25 cellular contexts compared by ENCODE assay signal in the genomic region with DNA sequence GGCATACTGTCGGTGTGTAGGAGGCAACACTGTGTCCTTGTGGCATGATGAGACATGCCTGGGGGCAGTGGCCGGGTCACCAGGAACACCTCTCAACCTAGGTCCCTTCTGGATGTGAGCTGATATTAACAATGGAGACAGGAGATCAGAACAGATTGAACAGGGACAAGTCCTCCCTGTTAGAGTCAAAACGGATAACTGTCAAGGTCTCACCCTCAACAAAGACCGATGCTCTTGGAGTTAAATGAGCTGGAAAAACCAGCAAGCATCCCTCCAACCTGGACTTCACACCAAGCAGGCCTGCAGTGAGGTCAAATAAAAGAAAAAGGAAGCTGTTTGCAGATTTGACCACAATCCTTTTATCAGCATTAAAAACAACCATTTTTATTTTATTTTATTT. TPM values are rescaled to one million over a fixed set of nuclear protein-coding genes. Genes with fewer than 3 reads are reported as not detected.
DNase-seq lines count a peak whose midpoint lies in the region; ATAC-seq and TF ChIP-seq lines count a peak whose summit lies in the region.
"Had no signal": no experiment of that assay in that cellular context is flagged by ENCODE, and none has a peak within 500 bp of the region (broad histone marks: within the 10 kb centered on the region; RNA-seq: fewer than 3 reads in every experiment).

No MANE protein-coding gene starts in this region.

- no peak for TF ChIP-seq CTCF in neural progenitor cell (IDR thresholded peaks at IDR 0.05)

- no peaks in the 10 kb centered on the region for H3K36me3 ChIP-seq in neural progenitor cell
- H3K36me3 ChIP-seq: HAP-1 had no signal

- H3K27me3 ChIP-seq in neural progenitor cell = peaks cover 25% of the 10 kb centered on the region

- no peaks in the 10 kb centered on the region for H3K9me3 ChIP-seq in neural progenitor cell (ENCODE audit: low read depth)
- H3K9me3 ChIP-seq: HAP-1 had no signal

- no peak for TF ChIP-seq POLR2A in GM18505 (IDR thresholded peaks at IDR 0.05; ENCODE audit: borderline replicate concordance, extremely low read depth, insufficient read depth, insufficient read length)

- peaks cover 53% of the 10 kb centered on the region for H3K27me3 Mint-ChIP-seq in neural progenitor cell (ENCODE audit: insufficient read depth, low read depth)

- H2AFZ ChIP-seq in neural progenitor cell (replicated peaks) = no peak overlapping the region

- intact Hi-C loops in Right ventricle myocardium inferior (cut with DNase I) = no loop called here

- H3K4me3 ChIP-seq in neural progenitor cell = no peak overlapping the region
- H3K4me3 ChIP-seq: HAP-1 had no signal

- H3K27ac ChIP-seq in neural progenitor cell = no peak overlapping the region
- H3K27ac ChIP-seq: C4-2B, KMS-11 had no signal

- no peak overlapping the region for H3K9ac ChIP-seq in neural progenitor cell
- H3K9ac ChIP-seq: KMS-11 had no signal

- no peaks in the 10 kb centered on the region for H3F3A ChIP-seq in neural progenitor cell (ENCODE audit: low read depth)

- no peak overlapping the region for H3K4me3 Mint-ChIP-seq in neural progenitor cell
- H3K4me3 Mint-ChIP-seq: CD8-positive, alpha-beta memory T cell had no signal

- no peak overlapping the region for H3K4me2 ChIP-seq in neural progenitor cell
- H3K4me2 ChIP-seq: KMS-11 had no signal

- ATAC-seq in Right ventricle myocardium inferior = no peak
- ATAC-seq in GM18505 (IDR thresholded peaks at IDR 0.05; ENCODE audit: unreplicated experiment) = no peak
- no peak for ATAC-seq in GM18511 (IDR thresholded peaks at IDR 0.05; ENCODE audit: unreplicated experiment)

- no peaks in the 10 kb centered on the region for H3K36me3 Mint-ChIP-seq in neural progenitor cell
- H3K36me3 Mint-ChIP-seq: CD8-positive, alpha-beta memory T cell had no signal

- peaks cover 92% of the 10 kb centered on the region for H3K4me1 Mint-ChIP-seq in neural progenitor cell
- H3K4me1 Mint-ChIP-seq: CD8-positive, alpha-beta memory T cell had no signal

- H3K4me1 ChIP-seq in neural progenitor cell = peaks cover 32% of the 10 kb centered on the region
- H3K4me1 ChIP-seq: HAP-1 had no signal

- H3K9me3 Mint-ChIP-seq in neural progenitor cell = peaks cover 4% of the 10 kb centered on the region
- H3K9me3 Mint-ChIP-seq: CD8-positive, alpha-beta memory T cell had no signal

- H3K79me2 ChIP-seq in neural progenitor cell (ENCODE audit: low read depth) = no peaks in the 10 kb centered on the region

- no peaks in the 10 kb centered on the region for H4K20me1 ChIP-seq in neural progenitor cell (ENCODE audit: low read depth)

- DNase-seq in NCI-H1417 (lab: John Stamatoyannopoulos, UW) (peak in 2 of 3 experiments; percentile 38 to 55), NCI-H1417 treated with DMSO at 0.1 percent for 48 hours (lab: John Stamatoyannopoulos, UW) (no peak), NCI-H69 (lab: John Stamatoyannopoulos, UW) (peak; percentile 48), neural progenitor cell (ENCODE audit: low spot score) (no peak), Right ventricle myocardium inferior (ENCODE audit: missing footprints) (no peak), GM03348 (ENCODE audit: low spot score) (no peak)
- DNase-seq: 8988T; Calu3; CD8-positive, alpha-beta memory T cell; DMS153; GDM1; IMR-90; NCI-H1105; NCI-H1694; NCI-H2081; NCI-H2171; NCI-H446; NCI-H748 treated with DMSO at 0.1 percent for 48 hours; Right ventricle myocardium superior had no signal

- peak overlapping the region; percentile 40 for H3K27ac Mint-ChIP-seq in neural progenitor cell
- H3K27ac Mint-ChIP-seq: CD8-positive, alpha-beta memory T cell had no signal

RNA-seq across cellular contexts. Expression of gene SLIT1, which starts 49.0 kb away (rescaled TPM):
- total RNA-seq in neural progenitor cell (ENCODE audit: low replicate concordance) (0.74 and 0.92 TPM in 2 replicates), Right ventricle myocardium inferior (0.08 TPM)
- total RNA-seq: Calu3, SK-MEL-5 had no signal

Comparison
In these comparisons a context has a peak if more than half of its experiments do, and no peak if none do; other contexts are left out.
1. DNase-seq: peak in NCI-H1417 (2 of 3) and NCI-H69 (single experiment); none in NCI-H1417 treated with DMSO at 0.1 percent for 48 hours (single experiment), neural progenitor cell (single experiment), Right ventricle myocardium inferior (single experiment) and GM03348 (single experiment).